ENCODE assay signal across 1 cellular context in genomic region chr4:92253550-92253949, GRCh38.
TF ChIP-seq lines count a peak whose summit lies in the region.

No MANE protein-coding gene starts in this region.

TF ChIP-seq in WTC11, 78 proteins besides CTCF, POLR2A, EP300 and RAD21 (continued from another document):
- TF ChIP-seq ERG (CRISPR knock-in tag; IDR thresholded peaks at IDR 0.05): peak; percentile 78
- TF ChIP-seq CREM (CRISPR knock-in tag; IDR thresholded peaks at IDR 0.05): no peak; the same call in 1 of the 2 replicates
- TF ChIP-seq ZNF416 (CRISPR knock-in tag; IDR thresholded peaks at IDR 0.05): 0 out of 2 replicates have a peak, but pooled peaks have one; percentile 6
- TF ChIP-seq PRRX2 (CRISPR knock-in tag; IDR thresholded peaks at IDR 0.05): peak; percentile 83; the same call in 1 of the 2 replicates
- TF ChIP-seq, protein P1, sequence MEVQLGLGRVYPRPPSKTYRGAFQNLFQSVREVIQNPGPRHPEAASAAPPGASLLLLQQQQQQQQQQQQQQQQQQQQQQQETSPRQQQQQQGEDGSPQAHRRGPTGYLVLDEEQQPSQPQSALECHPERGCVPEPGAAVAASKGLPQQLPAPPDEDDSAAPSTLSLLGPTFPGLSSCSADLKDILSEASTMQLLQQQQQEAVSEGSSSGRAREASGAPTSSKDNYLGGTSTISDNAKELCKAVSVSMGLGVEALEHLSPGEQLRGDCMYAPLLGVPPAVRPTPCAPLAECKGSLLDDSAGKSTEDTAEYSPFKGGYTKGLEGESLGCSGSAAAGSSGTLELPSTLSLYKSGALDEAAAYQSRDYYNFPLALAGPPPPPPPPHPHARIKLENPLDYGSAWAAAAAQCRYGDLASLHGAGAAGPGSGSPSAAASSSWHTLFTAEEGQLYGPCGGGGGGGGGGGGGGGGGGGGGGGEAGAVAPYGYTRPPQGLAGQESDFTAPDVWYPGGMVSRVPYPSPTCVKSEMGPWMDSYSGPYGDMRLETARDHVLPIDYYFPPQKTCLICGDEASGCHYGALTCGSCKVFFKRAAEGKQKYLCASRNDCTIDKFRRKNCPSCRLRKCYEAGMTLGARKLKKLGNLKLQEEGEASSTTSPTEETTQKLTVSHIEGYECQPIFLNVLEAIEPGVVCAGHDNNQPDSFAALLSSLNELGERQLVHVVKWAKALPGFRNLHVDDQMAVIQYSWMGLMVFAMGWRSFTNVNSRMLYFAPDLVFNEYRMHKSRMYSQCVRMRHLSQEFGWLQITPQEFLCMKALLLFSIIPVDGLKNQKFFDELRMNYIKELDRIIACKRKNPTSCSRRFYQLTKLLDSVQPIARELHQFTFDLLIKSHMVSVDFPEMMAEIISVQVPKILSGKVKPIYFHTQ (CRISPR knock-in tag; IDR thresholded peaks at IDR 0.05): peak; percentile 88
- no peak for TF ChIP-seq NFYB (CRISPR knock-in tag; conservative IDR thresholded peaks at IDR 0.05; ENCODE audit: low read depth)
- 0 out of 2 replicates have a peak, but pooled peaks have one; percentile 30 for TF ChIP-seq CBFB (CRISPR knock-in tag; IDR thresholded peaks at IDR 0.05; ENCODE audit: low read depth)
- TF ChIP-seq SMAD4 (CRISPR knock-in tag; IDR thresholded peaks at IDR 0.05): peak; percentile 40; the same call in 1 of the 2 replicates
- TF ChIP-seq EMX1 (CRISPR knock-in tag; IDR thresholded peaks at IDR 0.05): no peak; the same call in none of the 2 replicates
- TF ChIP-seq, protein P2, sequence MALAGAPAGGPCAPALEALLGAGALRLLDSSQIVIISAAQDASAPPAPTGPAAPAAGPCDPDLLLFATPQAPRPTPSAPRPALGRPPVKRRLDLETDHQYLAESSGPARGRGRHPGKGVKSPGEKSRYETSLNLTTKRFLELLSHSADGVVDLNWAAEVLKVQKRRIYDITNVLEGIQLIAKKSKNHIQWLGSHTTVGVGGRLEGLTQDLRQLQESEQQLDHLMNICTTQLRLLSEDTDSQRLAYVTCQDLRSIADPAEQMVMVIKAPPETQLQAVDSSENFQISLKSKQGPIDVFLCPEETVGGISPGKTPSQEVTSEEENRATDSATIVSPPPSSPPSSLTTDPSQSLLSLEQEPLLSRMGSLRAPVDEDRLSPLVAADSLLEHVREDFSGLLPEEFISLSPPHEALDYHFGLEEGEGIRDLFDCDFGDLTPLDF (CRISPR knock-in tag; IDR thresholded peaks at IDR 0.05): no peak
- TF ChIP-seq RELA (CRISPR knock-in tag; IDR thresholded peaks at IDR 0.05; ENCODE audit: borderline replicate concordance): 0 out of 2 replicates have a peak, but pooled peaks have one; percentile 16
- peak; percentile 83 for TF ChIP-seq NFATC4 (CRISPR knock-in tag; IDR thresholded peaks at IDR 0.05)
- TF ChIP-seq IRF2 (CRISPR knock-in tag; IDR thresholded peaks at IDR 0.05; ENCODE audit: borderline replicate concordance, low read depth): no peak
- TF ChIP-seq ZNF671 (CRISPR knock-in tag; IDR thresholded peaks at IDR 0.05): peak; percentile 83
- TF ChIP-seq, protein P3, sequence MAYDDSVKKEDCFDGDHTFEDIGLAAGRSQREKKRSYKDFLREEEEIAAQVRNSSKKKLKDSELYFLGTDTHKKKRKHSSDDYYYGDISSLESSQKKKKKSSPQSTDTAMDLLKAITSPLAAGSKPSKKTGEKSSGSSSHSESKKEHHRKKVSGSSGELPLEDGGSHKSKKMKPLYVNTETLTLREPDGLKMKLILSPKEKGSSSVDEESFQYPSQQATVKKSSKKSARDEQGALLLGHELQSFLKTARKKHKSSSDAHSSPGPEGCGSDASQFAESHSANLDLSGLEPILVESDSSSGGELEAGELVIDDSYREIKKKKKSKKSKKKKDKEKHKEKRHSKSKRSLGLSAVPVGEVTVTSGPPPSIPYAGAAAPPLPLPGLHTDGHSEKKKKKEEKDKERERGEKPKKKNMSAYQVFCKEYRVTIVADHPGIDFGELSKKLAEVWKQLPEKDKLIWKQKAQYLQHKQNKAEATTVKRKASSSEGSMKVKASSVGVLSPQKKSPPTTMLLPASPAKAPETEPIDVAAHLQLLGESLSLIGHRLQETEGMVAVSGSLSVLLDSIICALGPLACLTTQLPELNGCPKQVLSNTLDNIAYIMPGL (CRISPR knock-in tag; IDR thresholded peaks at IDR 0.05): 0 out of 2 replicates have a peak, but pooled peaks have one; percentile 2
- peak; percentile 86; the same call in 1 of the 2 replicates for TF ChIP-seq ZNF425 (CRISPR knock-in tag; conservative IDR thresholded peaks at IDR 0.05)
